23 cellular contexts compared by ENCODE assay signal in genomic region chr1:203934027-203934426, GRCh38.
A peak's percentile ranks its signal among the peaks of the same experiment; 100 is the strongest.
DNase-seq lines count a peak whose midpoint lies in the region; ATAC-seq and TF ChIP-seq lines count a peak whose summit lies in the region.
"Had no signal": no experiment of that assay in that cellular context is flagged by ENCODE, and none has a peak within 500 bp of the region (broad histone marks: within the 10 kb centered on the region; RNA-seq: fewer than 3 reads in every experiment).

No MANE protein-coding gene starts in this region.

- no peaks in the 10 kb centered on the region for H3K36me3 Mint-ChIP-seq in natural killer cell
- H3K36me3 Mint-ChIP-seq: CD4-positive, alpha-beta memory T cell had no signal

- BruUV-seq in OCI-LY7 (replicated peaks; lab: Mats Ljungman, UMichigan): no TSS peak

- POLR2A ChIA-PET in OCI-LY7 (lab: Charles Lee): interaction anchor here (1.9 to 2.7 kb wide), 3 partner anchors 10 to 118 kb away, joined by 5 to 28 read pairs (median 11); no protein-coding TSS in a partner anchor

- no peaks in the 10 kb centered on the region for H3K27me3 ChIP-seq in smooth muscle cell (ENCODE audit: low read depth)
- H3K27me3 ChIP-seq: BLaER1 had no signal

- H3K36me3 ChIP-seq in OCI-LY7 (ENCODE audit: insufficient read depth, low read length) (no peaks in the 10 kb centered on the region), smooth muscle cell (ENCODE audit: low read depth) (no peaks in the 10 kb centered on the region)
- H3K36me3 ChIP-seq: BLaER1 had no signal

- no peaks in the 10 kb centered on the region for H3K9me2 ChIP-seq in OCI-LY7 (ENCODE audit: insufficient read depth, low read length)

- H2AFZ ChIP-seq in OCI-LY7 (ENCODE audit: low read length): no peak overlapping the region
- H2AFZ ChIP-seq in smooth muscle cell (ENCODE audit: low read depth): no peak overlapping the region

- H3K9me3 ChIP-seq in OCI-LY7 (ENCODE audit: low read length): no peaks in the 10 kb centered on the region
- no peaks in the 10 kb centered on the region for H3K9me3 ChIP-seq in smooth muscle cell (replicated peaks; ENCODE audit: low read depth)
- H3K9me3 ChIP-seq: A549, BLaER1 had no signal

- H3K4me1 ChIP-seq in OCI-LY7 (ENCODE audit: insufficient read depth, low read length, poor library complexity, severe bottlenecking) (peaks cover 72% of the 10 kb centered on the region), smooth muscle cell (ENCODE audit: low read depth) (no peaks in the 10 kb centered on the region)
- H3K4me1 ChIP-seq: A549 had no signal

- no peak overlapping the region for H3K4me3 ChIP-seq in OCI-LY7 (ENCODE audit: low read depth, low read length, poor library complexity, severe bottlenecking)
- no peak overlapping the region for H3K4me3 ChIP-seq in smooth muscle cell
- H3K4me3 ChIP-seq: A549, BLaER1 had no signal

- ATAC-seq in natural killer cell (no peak), HG02798 (IDR thresholded peaks at IDR 0.05; ENCODE audit: poor library complexity, unreplicated experiment) (no peak)
- ATAC-seq: A549, SK-N-SH treated with all-trans-retinoic acid at 6 μM for 48 hours had no signal

- H3K4me1 Mint-ChIP-seq in natural killer cell: peaks cover 8 to 11% of the 10 kb centered on the region in 2 donors

- H4K20me1 ChIP-seq in OCI-LY7 (ENCODE audit: insufficient read depth, low read length) (no peaks in the 10 kb centered on the region), smooth muscle cell (ENCODE audit: low read depth) (no peaks in the 10 kb centered on the region)
- H4K20me1 ChIP-seq: BLaER1 had no signal

- DNase-seq in ELR (ENCODE audit: low read depth) (peak; percentile 59), OCI-LY7 (ENCODE audit: low spot score) (no peak), dermis blood vessel endothelial cell (peak; percentile 10), kidney tubule cell (ENCODE audit: low spot score) (peak; percentile 20), smooth muscle cell (lab: John Stamatoyannopoulos, UW; ENCODE audit: unreplicated experiment) (no peak), natural killer cell (no peak), SKM-1 (lab: John Stamatoyannopoulos, UW; ENCODE audit: unreplicated experiment) (no peak)
- DNase-seq: Calu3; CD4-positive, alpha-beta memory T cell; EL; IMR-90; Karpas-422; MM.1S; NCI-H1092; NCI-H1436 treated with DMSO at 0.1 percent for 48 hours; NCI-H2029 treated with DMSO at 0.1 percent for 48 hours; NCI-H2171; NCI-H446 treated with DMSO at 0.1 percent for 48 hours; SHP77 treated with DMSO at 0.1 percent for 48 hours had no signal

- peaks cover 3 to 15% of the 10 kb centered on the region in 2 donors for H3K27me3 Mint-ChIP-seq in natural killer cell (ENCODE audit: low read depth in 2 of 2)

- no peaks in the 10 kb centered on the region for H3F3A ChIP-seq in smooth muscle cell (ENCODE audit: low read depth)

- H3K9ac ChIP-seq in smooth muscle cell (ENCODE audit: low read depth): no peak overlapping the region
- H3K9ac ChIP-seq: BLaER1 had no signal

- H3K27ac ChIP-seq in OCI-LY7 (ENCODE audit: low read depth, low read length, poor library complexity, severe bottlenecking) (peak overlapping the region; percentile 23), smooth muscle cell (ENCODE audit: low read depth) (no peak overlapping the region)
- H3K27ac ChIP-seq: A549, BLaER1 had no signal

- 77% methylated on average over 3 of the region's 3 CpGs for WGBS in smooth muscle cell (ENCODE audit: low lambda C conversion rate)

- no peak overlapping the region for H3K27ac Mint-ChIP-seq in natural killer cell
- H3K27ac Mint-ChIP-seq: CD4-positive, alpha-beta memory T cell had no signal

- no peaks in the 10 kb centered on the region for H3K9me3 Mint-ChIP-seq in natural killer cell
- H3K9me3 Mint-ChIP-seq: CD4-positive, alpha-beta memory T cell had no signal

- H3K79me2 ChIP-seq in OCI-LY7 (ENCODE audit: insufficient read depth, low read depth, low read length) (no peaks in the 10 kb centered on the region), smooth muscle cell (ENCODE audit: low read depth) (no peaks in the 10 kb centered on the region)

- H3K4me2 ChIP-seq in OCI-LY7 (ENCODE audit: low read length) (peak overlapping the region; percentile 35; the same call in 1 of the 2 replicates), smooth muscle cell (no peak overlapping the region)
- H3K4me2 ChIP-seq: A549, BLaER1 had no signal

- intact Hi-C loops in OCI-LY7 (cut with micrococcal nuclease; ENCODE audit: unreplicated experiment): loop anchor here (2.0 to 10.0 kb wide), 4 partner anchors 21 to 591 kb away; no protein-coding TSS in a partner anchor
- intact Hi-C loops in natural killer cell (cut with micrococcal nuclease): no loop called here

- CTCF ChIA-PET in OCI-LY7 (lab: Charles Lee; ENCODE audit: unreplicated experiment): no interaction called here

- TF ChIP-seq CTCF in OCI-LY7 (conservative IDR thresholded peaks at IDR 0.05; ENCODE audit: low read length): no peak
- no peak for TF ChIP-seq CTCF in smooth muscle cell (IDR thresholded peaks at IDR 0.05; ENCODE audit: borderline replicate concordance, insufficient read depth, poor library complexity, severe bottlenecking)
- TF ChIP-seq CTCF in natural killer cell (IDR thresholded peaks at IDR 0.05): no peak

- H3K4me3 Mint-ChIP-seq in natural killer cell: no peak overlapping the region
- H3K4me3 Mint-ChIP-seq: CD4-positive, alpha-beta memory T cell had no signal

Comparison
In these comparisons a context has a peak if more than half of its experiments do, and no peak if none do; other contexts are left out.
1. DNase-seq: peak in ELR (single experiment), dermis blood vessel endothelial cell (single experiment) and kidney tubule cell (single experiment); none in OCI-LY7 (single experiment), smooth muscle cell (single experiment), natural killer cell (single experiment) and SKM-1 (single experiment).